Comparison of ENCODE assay signal across 1 cellular context in the genomic region with DNA sequence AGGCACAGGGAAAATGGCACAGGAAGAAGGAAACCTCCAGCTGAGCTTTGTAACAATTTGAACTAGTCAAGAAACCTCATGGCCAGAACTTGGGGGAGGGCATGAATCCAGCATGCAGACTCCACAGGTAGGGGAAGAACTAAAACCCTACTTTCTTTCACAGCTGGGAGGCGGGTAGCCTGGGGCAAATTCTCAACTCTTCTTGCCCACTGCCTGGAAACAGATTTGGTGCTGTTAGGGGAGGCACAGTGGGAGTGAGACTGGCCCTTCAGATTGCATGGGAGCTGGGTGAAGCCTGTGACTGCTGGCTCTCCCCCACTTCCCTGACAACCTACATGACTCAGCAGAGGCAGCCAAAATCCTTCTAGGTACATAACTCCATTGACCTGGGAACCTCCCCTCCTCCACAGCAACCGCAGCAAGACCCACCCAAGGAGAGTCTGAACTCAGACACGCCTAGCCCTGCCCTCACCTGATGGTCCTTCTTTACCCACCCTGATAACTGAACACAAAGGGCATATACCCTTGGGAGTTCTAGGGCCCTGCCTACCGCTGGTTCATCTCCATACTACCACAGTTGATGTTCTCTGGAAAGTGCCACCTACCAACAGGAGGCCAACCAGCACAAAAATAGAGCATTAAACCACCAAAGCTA.
TF ChIP-seq lines count a peak whose summit lies in the region.

No MANE protein-coding gene starts in this region.

TF ChIP-seq in K562, 482 proteins besides CTCF, POLR2A, EP300 and RAD21 (continued from another document and continues in another):
- TF ChIP-seq, protein P1, sequence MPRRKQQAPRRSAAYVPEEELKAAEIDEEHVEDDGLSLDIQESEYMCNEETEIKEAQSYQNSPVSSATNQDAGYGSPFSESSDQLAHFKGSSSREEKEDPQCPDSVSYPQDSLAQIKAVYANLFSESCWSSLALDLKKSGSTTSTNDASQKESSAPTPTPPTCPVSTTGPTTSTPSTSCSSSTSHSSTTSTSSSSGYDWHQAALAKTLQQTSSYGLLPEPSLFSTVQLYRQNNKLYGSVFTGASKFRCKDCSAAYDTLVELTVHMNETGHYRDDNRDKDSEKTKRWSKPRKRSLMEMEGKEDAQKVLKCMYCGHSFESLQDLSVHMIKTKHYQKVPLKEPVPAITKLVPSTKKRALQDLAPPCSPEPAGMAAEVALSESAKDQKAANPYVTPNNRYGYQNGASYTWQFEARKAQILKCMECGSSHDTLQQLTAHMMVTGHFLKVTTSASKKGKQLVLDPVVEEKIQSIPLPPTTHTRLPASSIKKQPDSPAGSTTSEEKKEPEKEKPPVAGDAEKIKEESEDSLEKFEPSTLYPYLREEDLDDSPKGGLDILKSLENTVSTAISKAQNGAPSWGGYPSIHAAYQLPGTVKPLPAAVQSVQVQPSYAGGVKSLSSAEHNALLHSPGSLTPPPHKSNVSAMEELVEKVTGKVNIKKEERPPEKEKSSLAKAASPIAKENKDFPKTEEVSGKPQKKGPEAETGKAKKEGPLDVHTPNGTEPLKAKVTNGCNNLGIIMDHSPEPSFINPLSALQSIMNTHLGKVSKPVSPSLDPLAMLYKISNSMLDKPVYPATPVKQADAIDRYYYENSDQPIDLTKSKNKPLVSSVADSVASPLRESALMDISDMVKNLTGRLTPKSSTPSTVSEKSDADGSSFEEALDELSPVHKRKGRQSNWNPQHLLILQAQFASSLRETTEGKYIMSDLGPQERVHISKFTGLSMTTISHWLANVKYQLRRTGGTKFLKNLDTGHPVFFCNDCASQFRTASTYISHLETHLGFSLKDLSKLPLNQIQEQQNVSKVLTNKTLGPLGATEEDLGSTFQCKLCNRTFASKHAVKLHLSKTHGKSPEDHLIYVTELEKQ (CRISPR knock-in tag; IDR thresholded peaks at IDR 0.05) = no peak
- TF ChIP-seq, protein P2, sequence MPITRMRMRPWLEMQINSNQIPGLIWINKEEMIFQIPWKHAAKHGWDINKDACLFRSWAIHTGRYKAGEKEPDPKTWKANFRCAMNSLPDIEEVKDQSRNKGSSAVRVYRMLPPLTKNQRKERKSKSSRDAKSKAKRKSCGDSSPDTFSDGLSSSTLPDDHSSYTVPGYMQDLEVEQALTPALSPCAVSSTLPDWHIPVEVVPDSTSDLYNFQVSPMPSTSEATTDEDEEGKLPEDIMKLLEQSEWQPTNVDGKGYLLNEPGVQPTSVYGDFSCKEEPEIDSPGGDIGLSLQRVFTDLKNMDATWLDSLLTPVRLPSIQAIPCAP (CRISPR knock-in tag; IDR thresholded peaks at IDR 0.05; ENCODE audit: borderline replicate concordance) = no peak
- TF ChIP-seq ZNF551 (CRISPR knock-in tag; IDR thresholded peaks at IDR 0.05) (no peak), MCM5 (IDR thresholded peaks at IDR 0.05; ENCODE audit: low read depth) (no peak), KDM4B (IDR thresholded peaks at IDR 0.05; ENCODE audit: borderline replicate concordance in 2 of 2, low read depth in 1 of 2) (no peak), ZNF778 (CRISPR knock-in tag; IDR thresholded peaks at IDR 0.05) (no peak), NBN (IDR thresholded peaks at IDR 0.05; ENCODE audit: low read depth) (peak; percentile 73; the same call in 1 of the 2 replicates), SRSF3 (IDR thresholded peaks at IDR 0.05; ENCODE audit: insufficient read depth, low read length) (no peak), RFX5 (IDR thresholded peaks at IDR 0.05; ENCODE audit: low read depth, low read length) (no peak), POLR2AphosphoS5 (IDR thresholded peaks at IDR 0.05; ENCODE audit: control insufficient read depth, insufficient read depth, low read depth, low read length) (0 out of 2 replicates have a peak, but pooled peaks have one; percentile 19), ZNF77 (CRISPR knock-in tag; IDR thresholded peaks at IDR 0.05) (no peak), ZNF134 (CRISPR knock-in tag; conservative IDR thresholded peaks at IDR 0.05) (peak; percentile 70), HDAC8 (tag; IDR thresholded peaks at IDR 0.05) (0 out of 2 replicates have a peak, but pooled peaks have one; percentile 23), ZNF316 (IDR thresholded peaks at IDR 0.05) (peak; percentile 97), ZNF3 (CRISPR knock-in tag; IDR thresholded peaks at IDR 0.05) (no peak), GABPB2 (CRISPR knock-in tag; conservative IDR thresholded peaks at IDR 0.05) (no peak), ZNF780A (CRISPR knock-in tag; IDR thresholded peaks at IDR 0.05) (no peak), FOS (IDR thresholded peaks at IDR 0.05; ENCODE audit: extremely low read depth, insufficient read length) (no peak), PHF20 (IDR thresholded peaks at IDR 0.05; ENCODE audit: partially characterized antibody) (no peak), ZNF253 (CRISPR knock-in tag; conservative IDR thresholded peaks at IDR 0.05) (no peak), ZNF347 (CRISPR knock-in tag; IDR thresholded peaks at IDR 0.05; ENCODE audit: low read depth) (no peak)
- TF ChIP-seq, protein P3, sequence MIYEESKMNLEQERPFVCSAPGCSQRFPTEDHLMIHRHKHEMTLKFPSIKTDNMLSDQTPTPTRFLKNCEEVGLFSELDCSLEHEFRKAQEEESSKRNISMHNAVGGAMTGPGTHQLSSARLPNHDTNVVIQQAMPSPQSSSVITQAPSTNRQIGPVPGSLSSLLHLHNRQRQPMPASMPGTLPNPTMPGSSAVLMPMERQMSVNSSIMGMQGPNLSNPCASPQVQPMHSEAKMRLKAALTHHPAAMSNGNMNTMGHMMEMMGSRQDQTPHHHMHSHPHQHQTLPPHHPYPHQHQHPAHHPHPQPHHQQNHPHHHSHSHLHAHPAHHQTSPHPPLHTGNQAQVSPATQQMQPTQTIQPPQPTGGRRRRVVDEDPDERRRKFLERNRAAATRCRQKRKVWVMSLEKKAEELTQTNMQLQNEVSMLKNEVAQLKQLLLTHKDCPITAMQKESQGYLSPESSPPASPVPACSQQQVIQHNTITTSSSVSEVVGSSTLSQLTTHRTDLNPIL (CRISPR knock-in tag; IDR thresholded peaks at IDR 0.05) = no peak
- TF ChIP-seq, protein P4, sequence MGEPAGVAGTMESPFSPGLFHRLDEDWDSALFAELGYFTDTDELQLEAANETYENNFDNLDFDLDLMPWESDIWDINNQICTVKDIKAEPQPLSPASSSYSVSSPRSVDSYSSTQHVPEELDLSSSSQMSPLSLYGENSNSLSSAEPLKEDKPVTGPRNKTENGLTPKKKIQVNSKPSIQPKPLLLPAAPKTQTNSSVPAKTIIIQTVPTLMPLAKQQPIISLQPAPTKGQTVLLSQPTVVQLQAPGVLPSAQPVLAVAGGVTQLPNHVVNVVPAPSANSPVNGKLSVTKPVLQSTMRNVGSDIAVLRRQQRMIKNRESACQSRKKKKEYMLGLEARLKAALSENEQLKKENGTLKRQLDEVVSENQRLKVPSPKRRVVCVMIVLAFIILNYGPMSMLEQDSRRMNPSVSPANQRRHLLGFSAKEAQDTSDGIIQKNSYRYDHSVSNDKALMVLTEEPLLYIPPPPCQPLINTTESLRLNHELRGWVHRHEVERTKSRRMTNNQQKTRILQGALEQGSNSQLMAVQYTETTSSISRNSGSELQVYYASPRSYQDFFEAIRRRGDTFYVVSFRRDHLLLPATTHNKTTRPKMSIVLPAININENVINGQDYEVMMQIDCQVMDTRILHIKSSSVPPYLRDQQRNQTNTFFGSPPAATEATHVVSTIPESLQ (CRISPR knock-in tag; IDR thresholded peaks at IDR 0.05) = no peak; the same call in 1 of the 2 replicates
- TF ChIP-seq, protein P5, sequence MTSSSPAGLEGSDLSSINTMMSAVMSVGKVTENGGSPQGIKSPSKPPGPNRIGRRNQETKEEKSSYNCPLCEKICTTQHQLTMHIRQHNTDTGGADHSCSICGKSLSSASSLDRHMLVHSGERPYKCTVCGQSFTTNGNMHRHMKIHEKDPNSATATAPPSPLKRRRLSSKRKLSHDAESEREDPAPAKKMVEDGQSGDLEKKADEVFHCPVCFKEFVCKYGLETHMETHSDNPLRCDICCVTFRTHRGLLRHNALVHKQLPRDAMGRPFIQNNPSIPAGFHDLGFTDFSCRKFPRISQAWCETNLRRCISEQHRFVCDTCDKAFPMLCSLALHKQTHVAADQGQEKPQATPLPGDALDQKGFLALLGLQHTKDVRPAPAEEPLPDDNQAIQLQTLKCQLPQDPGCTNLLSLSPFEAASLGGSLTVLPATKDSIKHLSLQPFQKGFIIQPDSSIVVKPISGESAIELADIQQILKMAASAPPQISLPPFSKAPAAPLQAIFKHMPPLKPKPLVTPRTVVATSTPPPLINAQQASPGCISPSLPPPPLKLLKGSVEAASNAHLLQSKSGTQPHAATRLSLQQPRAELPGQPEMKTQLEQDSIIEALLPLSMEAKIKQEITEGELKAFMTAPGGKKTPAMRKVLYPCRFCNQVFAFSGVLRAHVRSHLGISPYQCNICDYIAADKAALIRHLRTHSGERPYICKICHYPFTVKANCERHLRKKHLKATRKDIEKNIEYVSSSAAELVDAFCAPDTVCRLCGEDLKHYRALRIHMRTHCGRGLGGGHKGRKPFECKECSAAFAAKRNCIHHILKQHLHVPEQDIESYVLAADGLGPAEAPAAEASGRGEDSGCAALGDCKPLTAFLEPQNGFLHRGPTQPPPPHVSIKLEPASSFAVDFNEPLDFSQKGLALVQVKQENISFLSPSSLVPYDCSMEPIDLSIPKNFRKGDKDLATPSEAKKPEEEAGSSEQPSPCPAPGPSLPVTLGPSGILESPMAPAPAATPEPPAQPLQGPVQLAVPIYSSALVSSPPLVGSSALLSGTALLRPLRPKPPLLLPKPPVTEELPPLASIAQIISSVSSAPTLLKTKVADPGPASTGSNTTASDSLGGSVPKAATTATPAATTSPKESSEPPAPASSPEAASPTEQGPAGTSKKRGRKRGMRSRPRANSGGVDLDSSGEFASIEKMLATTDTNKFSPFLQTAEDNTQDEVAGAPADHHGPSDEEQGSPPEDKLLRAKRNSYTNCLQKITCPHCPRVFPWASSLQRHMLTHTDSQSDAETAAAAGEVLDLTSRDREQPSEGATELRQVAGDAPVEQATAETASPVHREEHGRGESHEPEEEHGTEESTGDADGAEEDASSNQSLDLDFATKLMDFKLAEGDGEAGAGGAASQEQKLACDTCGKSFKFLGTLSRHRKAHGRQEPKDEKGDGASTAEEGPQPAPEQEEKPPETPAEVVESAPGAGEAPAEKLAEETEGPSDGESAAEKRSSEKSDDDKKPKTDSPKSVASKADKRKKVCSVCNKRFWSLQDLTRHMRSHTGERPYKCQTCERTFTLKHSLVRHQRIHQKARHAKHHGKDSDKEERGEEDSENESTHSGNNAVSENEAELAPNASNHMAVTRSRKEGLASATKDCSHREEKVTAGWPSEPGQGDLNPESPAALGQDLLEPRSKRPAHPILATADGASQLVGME (CRISPR knock-in tag; IDR thresholded peaks at IDR 0.05) = peak; percentile 68; the same call in 1 of the 2 replicates
- TF ChIP-seq, protein P6, sequence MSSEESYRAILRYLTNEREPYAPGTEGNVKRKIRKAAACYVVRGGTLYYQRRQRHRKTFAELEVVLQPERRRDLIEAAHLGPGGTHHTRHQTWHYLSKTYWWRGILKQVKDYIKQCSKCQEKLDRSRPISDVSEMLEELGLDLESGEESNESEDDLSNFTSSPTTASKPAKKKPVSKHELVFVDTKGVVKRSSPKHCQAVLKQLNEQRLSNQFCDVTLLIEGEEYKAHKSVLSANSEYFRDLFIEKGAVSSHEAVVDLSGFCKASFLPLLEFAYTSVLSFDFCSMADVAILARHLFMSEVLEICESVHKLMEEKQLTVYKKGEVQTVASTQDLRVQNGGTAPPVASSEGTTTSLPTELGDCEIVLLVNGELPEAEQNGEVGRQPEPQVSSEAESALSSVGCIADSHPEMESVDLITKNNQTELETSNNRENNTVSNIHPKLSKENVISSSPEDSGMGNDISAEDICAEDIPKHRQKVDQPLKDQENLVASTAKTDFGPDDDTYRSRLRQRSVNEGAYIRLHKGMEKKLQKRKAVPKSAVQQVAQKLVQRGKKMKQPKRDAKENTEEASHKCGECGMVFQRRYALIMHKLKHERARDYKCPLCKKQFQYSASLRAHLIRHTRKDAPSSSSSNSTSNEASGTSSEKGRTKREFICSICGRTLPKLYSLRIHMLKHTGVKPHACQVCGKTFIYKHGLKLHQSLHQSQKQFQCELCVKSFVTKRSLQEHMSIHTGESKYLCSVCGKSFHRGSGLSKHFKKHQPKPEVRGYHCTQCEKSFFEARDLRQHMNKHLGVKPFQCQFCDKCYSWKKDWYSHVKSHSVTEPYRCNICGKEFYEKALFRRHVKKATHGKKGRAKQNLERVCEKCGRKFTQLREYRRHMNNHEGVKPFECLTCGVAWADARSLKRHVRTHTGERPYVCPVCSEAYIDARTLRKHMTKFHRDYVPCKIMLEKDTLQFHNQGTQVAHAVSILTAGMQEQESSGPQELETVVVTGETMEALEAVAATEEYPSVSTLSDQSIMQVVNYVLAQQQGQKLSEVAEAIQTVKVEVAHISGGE (CRISPR knock-in tag; IDR thresholded peaks at IDR 0.05) = no peak
- TF ChIP-seq, protein P7, sequence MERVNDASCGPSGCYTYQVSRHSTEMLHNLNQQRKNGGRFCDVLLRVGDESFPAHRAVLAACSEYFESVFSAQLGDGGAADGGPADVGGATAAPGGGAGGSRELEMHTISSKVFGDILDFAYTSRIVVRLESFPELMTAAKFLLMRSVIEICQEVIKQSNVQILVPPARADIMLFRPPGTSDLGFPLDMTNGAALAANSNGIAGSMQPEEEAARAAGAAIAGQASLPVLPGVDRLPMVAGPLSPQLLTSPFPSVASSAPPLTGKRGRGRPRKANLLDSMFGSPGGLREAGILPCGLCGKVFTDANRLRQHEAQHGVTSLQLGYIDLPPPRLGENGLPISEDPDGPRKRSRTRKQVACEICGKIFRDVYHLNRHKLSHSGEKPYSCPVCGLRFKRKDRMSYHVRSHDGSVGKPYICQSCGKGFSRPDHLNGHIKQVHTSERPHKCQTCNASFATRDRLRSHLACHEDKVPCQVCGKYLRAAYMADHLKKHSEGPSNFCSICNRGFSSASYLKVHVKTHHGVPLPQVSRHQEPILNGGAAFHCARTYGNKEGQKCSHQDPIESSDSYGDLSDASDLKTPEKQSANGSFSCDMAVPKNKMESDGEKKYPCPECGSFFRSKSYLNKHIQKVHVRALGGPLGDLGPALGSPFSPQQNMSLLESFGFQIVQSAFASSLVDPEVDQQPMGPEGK (CRISPR knock-in tag; IDR thresholded peaks at IDR 0.05; ENCODE audit: borderline replicate concordance) = no peak
